ENCODE assay signal across 37 cellular contexts in genomic region chr5:45568813-45569212, GRCh38.
"Had no signal": no experiment of that assay in that cellular context is flagged by ENCODE, and none has a peak within 500 bp of the region (broad histone marks: within the 10 kb centered on the region; RNA-seq: fewer than 3 reads in every experiment).

No MANE protein-coding gene starts in this region.

- H3K4me3 ChIP-seq: body of pancreas, breast epithelium, MG63, PC-9 had no signal

- H3K9me3 ChIP-seq: body of pancreas, breast epithelium, MG63 had no signal

- H3K27me3 ChIP-seq: body of pancreas, breast epithelium, MG63 had no signal

- H3K4me1 ChIP-seq: body of pancreas, breast epithelium had no signal

- DNase-seq: activated CD4-positive, alpha-beta memory T cell treated with anti-CD3 and anti-CD28 coated beads, Interleukin-2, amount 10 ng/mL, durations not matched to agents 7 days and 5 days; activated CD4-positive, alpha-beta T cell treated with anti-CD3 and anti-CD28 coated beads for 1 hour; activated CD4-positive, alpha-beta T cell treated with anti-CD3 and anti-CD28 coated beads for 48 hours; activated CD4-positive, CD25-positive, alpha-beta regulatory T cell; activated CD8-positive, alpha-beta memory T cell treated with anti-CD3 and anti-CD28 coated beads for 24 hours; activated CD8-positive, alpha-beta memory T cell treated with anti-CD3 and anti-CD28 coated beads, Interleukin-2, amount 10 ng/mL, durations not matched to agents 7 days and 5 days; activated CD8-positive, alpha-beta memory T cell treated with anti-CD3 and anti-CD28 coated beads, Interleukin-2, amount 50 U/mL, for 48 hours; activated effector memory CD4-positive, alpha-beta T cell treated with Interleukin-2 at 50 U/mL for 16 hours; activated naive CD8-positive, alpha-beta T cell treated with anti-CD3 and anti-CD28 coated beads, Interleukin-2, amount 10 ng/mL, durations not matched to agents 7 days and 5 days; activated T-cell treated with anti-CD3 and anti-CD28 coated beads, Interleukin-2, amount 50 U/mL, for 48 hours; amygdala; body of pancreas; caudate nucleus; cerebellar nuclear complex; Kasumi-1; KG1; MG63; NCI-H1048; NCI-H1105 treated with DMSO at 0.1 percent for 48 hours; NCI-H1436; NCI-H1694; NCI-H1930; NCI-H2081 treated with DMSO at 0.1 percent for 48 hours; NCI-H226; NCI-H446 treated with DMSO at 0.1 percent for 48 hours; NCI-H524; NCI-H69; NK-92 treated with Interleukin-12 subunit alpha and Interleukin-12 subunit beta, amount 100 ng/mL, for 24 hours; PC-9; SW 1271; T-helper 1 cell; T-helper 2 cell; T-helper 9 cell had no signal

- ATAC-seq: activated CD8-positive, alpha-beta memory T cell treated with anti-CD3 and anti-CD28 coated beads, Interleukin-2, amount 10 ng/mL, durations not matched to agents 7 days and 5 days; body of pancreas; Right ventricle myocardium inferior had no signal

- H3K27ac ChIP-seq: body of pancreas, breast epithelium, PC-9, RWPE1, VCaP had no signal

- H3K36me3 ChIP-seq: breast epithelium, MG63 had no signal
